1 cellular context compared by ENCODE assay signal in the genomic region with DNA sequence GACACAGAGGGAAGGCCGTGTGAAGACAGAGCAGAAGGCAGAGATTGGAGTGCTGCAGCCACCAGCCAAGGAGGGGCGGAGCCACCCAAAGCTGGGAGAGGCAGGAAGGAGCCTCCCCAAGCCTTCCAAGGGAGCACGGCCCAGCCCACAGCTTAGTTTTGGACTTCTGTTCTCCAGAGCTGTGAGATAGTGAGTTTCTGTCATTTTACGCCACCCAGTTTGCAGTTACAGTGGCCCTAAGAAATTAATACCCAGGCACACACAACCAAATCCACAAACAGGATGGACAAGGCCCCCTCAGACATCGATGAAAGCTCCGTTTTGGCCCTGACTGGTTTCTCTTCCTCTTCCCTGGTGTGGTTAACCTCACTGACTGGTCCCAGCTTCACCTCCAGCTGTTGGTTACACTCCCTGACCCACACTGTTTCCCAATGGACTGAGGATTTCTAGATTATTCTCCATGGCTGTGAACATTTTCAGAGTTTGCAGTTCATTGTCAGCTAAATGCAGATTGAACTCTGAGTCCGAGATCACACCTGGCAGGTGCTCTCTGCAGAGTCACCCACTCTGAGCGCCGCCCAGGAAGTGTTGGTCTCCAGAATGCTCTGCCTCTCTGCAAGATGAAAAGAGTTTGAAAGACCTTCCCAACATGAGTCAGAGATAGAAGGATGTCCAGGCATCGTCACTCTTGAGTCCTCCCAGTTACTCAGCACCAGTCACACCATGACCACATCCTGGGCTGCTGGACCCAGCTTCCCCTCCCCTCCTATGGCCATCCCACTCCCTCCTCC.
TF ChIP-seq lines count a peak whose summit lies in the region.

No MANE protein-coding gene starts in this region.

TF ChIP-seq in H1, 55 proteins besides CTCF, POLR2A, EP300 and RAD21 (continued from another document):
- TF ChIP-seq, protein P1, sequence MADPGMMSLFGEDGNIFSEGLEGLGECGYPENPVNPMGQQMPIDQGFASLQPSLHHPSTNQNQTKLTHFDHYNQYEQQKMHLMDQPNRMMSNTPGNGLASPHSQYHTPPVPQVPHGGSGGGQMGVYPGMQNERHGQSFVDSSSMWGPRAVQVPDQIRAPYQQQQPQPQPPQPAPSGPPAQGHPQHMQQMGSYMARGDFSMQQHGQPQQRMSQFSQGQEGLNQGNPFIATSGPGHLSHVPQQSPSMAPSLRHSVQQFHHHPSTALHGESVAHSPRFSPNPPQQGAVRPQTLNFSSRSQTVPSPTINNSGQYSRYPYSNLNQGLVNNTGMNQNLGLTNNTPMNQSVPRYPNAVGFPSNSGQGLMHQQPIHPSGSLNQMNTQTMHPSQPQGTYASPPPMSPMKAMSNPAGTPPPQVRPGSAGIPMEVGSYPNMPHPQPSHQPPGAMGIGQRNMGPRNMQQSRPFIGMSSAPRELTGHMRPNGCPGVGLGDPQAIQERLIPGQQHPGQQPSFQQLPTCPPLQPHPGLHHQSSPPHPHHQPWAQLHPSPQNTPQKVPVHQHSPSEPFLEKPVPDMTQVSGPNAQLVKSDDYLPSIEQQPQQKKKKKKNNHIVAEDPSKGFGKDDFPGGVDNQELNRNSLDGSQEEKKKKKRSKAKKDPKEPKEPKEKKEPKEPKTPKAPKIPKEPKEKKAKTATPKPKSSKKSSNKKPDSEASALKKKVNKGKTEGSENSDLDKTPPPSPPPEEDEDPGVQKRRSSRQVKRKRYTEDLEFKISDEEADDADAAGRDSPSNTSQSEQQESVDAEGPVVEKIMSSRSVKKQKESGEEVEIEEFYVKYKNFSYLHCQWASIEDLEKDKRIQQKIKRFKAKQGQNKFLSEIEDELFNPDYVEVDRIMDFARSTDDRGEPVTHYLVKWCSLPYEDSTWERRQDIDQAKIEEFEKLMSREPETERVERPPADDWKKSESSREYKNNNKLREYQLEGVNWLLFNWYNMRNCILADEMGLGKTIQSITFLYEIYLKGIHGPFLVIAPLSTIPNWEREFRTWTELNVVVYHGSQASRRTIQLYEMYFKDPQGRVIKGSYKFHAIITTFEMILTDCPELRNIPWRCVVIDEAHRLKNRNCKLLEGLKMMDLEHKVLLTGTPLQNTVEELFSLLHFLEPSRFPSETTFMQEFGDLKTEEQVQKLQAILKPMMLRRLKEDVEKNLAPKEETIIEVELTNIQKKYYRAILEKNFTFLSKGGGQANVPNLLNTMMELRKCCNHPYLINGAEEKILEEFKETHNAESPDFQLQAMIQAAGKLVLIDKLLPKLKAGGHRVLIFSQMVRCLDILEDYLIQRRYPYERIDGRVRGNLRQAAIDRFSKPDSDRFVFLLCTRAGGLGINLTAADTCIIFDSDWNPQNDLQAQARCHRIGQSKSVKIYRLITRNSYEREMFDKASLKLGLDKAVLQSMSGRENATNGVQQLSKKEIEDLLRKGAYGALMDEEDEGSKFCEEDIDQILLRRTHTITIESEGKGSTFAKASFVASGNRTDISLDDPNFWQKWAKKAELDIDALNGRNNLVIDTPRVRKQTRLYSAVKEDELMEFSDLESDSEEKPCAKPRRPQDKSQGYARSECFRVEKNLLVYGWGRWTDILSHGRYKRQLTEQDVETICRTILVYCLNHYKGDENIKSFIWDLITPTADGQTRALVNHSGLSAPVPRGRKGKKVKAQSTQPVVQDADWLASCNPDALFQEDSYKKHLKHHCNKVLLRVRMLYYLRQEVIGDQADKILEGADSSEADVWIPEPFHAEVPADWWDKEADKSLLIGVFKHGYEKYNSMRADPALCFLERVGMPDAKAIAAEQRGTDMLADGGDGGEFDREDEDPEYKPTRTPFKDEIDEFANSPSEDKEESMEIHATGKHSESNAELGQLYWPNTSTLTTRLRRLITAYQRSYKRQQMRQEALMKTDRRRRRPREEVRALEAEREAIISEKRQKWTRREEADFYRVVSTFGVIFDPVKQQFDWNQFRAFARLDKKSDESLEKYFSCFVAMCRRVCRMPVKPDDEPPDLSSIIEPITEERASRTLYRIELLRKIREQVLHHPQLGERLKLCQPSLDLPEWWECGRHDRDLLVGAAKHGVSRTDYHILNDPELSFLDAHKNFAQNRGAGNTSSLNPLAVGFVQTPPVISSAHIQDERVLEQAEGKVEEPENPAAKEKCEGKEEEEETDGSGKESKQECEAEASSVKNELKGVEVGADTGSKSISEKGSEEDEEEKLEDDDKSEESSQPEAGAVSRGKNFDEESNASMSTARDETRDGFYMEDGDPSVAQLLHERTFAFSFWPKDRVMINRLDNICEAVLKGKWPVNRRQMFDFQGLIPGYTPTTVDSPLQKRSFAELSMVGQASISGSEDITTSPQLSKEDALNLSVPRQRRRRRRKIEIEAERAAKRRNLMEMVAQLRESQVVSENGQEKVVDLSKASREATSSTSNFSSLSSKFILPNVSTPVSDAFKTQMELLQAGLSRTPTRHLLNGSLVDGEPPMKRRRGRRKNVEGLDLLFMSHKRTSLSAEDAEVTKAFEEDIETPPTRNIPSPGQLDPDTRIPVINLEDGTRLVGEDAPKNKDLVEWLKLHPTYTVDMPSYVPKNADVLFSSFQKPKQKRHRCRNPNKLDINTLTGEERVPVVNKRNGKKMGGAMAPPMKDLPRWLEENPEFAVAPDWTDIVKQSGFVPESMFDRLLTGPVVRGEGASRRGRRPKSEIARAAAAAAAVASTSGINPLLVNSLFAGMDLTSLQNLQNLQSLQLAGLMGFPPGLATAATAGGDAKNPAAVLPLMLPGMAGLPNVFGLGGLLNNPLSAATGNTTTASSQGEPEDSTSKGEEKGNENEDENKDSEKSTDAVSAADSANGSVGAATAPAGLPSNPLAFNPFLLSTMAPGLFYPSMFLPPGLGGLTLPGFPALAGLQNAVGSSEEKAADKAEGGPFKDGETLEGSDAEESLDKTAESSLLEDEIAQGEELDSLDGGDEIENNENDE (IDR thresholded peaks at IDR 0.05; ENCODE audit: insufficient replicate concordance, low read length), result no peak
- TF ChIP-seq NRF1 (IDR thresholded peaks at IDR 0.05; ENCODE audit: low read depth, low read length) (no peak), POU5F1 (IDR thresholded peaks at IDR 0.05; ENCODE audit: low read depth, low read length) (no peak)
- TF ChIP-seq, protein P2, sequence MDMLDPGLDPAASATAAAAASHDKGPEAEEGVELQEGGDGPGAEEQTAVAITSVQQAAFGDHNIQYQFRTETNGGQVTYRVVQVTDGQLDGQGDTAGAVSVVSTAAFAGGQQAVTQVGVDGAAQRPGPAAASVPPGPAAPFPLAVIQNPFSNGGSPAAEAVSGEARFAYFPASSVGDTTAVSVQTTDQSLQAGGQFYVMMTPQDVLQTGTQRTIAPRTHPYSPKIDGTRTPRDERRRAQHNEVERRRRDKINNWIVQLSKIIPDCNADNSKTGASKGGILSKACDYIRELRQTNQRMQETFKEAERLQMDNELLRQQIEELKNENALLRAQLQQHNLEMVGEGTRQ (IDR thresholded peaks at IDR 0.05; ENCODE audit: low read length), result no peak
